ENCODE assay signal across 8 cellular contexts in genomic region chrX:68018248-68019203, GRCh38.
DNase-seq lines count a peak whose midpoint lies in the region; ATAC-seq and TF ChIP-seq lines count a peak whose summit lies in the region.

No MANE protein-coding gene starts in this region.

- H3K36me3 Mint-ChIP-seq in activated CD4-positive, alpha-beta memory T cell treated with anti-CD3 and anti-CD28 coated beads for 36 hours = no peaks in the 10 kb centered on the region
- no peaks in the 10 kb centered on the region for H3K36me3 Mint-ChIP-seq in activated CD4-positive, alpha-beta memory T cell treated with anti-CD3 and anti-CD28 coated beads, Interleukin-2, amount 10 ng/mL, durations not matched to agents 7 days and 5 days (ENCODE audit: low read depth)
- H3K36me3 Mint-ChIP-seq in progenitor cell of endocrine pancreas (ENCODE audit: insufficient read depth) = no peaks in the 10 kb centered on the region
- H3K36me3 Mint-ChIP-seq in CD4-positive, alpha-beta memory T cell = no peaks in the 10 kb centered on the region

- ATAC-seq in HG02678 (IDR thresholded peaks at IDR 0.05; ENCODE audit: unreplicated experiment) (no peak), HG03457 (IDR thresholded peaks at IDR 0.05; ENCODE audit: unreplicated experiment) (no peak)

- H3K4me3 Mint-ChIP-seq in activated CD4-positive, alpha-beta memory T cell treated with anti-CD3 and anti-CD28 coated beads for 36 hours = no peak overlapping the region
- no peak overlapping the region for H3K4me3 Mint-ChIP-seq in activated CD4-positive, alpha-beta memory T cell treated with anti-CD3 and anti-CD28 coated beads, Interleukin-2, amount 10 ng/mL, durations not matched to agents 7 days and 5 days
- H3K4me3 Mint-ChIP-seq in progenitor cell of endocrine pancreas (ENCODE audit: low read depth) = no peak overlapping the region
- no peak overlapping the region for H3K4me3 Mint-ChIP-seq in CD4-positive, alpha-beta memory T cell

- intact Hi-C loops in activated CD4-positive, alpha-beta memory T cell treated with anti-CD3 and anti-CD28 coated beads for 36 hours (cut with micrococcal nuclease) = no loop called here
- intact Hi-C loops in colonic mucosa (cut with DNase I) = no loop called here
- intact Hi-C loops in CD4-positive, alpha-beta memory T cell (cut with micrococcal nuclease) = no loop called here

- no peaks in the 10 kb centered on the region for H3K36me3 ChIP-seq in colonic mucosa
- no peaks in the 10 kb centered on the region for H3K36me3 ChIP-seq in CD4-positive, alpha-beta memory T cell (ENCODE audit: insufficient read depth, low read length)

- CTCF ChIA-PET in activated CD4-positive, alpha-beta memory T cell treated with anti-CD3 and anti-CD28 coated beads for 36 hours (lab: Charles Lee) = interaction anchor here (0.6 to 1.7 kb wide), 2 partner anchors 128 to 486 kb away, joined by 3 to 9 read pairs; no protein-coding TSS in a partner anchor
- CTCF ChIA-PET in activated CD4-positive, alpha-beta memory T cell treated with anti-CD3 and anti-CD28 coated beads, Interleukin-2, amount 10 ng/mL, durations not matched to agents 7 days and 5 days (lab: Charles Lee) = no interaction called here
- CTCF ChIA-PET in CD4-positive, alpha-beta memory T cell (lab: Charles Lee; ENCODE audit: partially characterized antibody) = no interaction called here

- peak; percentile 9 for DNase-seq in activated CD4-positive, alpha-beta memory T cell treated with anti-CD3 and anti-CD28 coated beads for 36 hours
- no peak for DNase-seq in activated CD4-positive, alpha-beta memory T cell treated with anti-CD3 and anti-CD28 coated beads, Interleukin-2, amount 10 ng/mL, durations not matched to agents 7 days and 5 days
- DNase-seq in NB4 (ENCODE audit: low read depth) (peak; percentile 35), colonic mucosa (no peak), progenitor cell of endocrine pancreas (ENCODE audit: low spot score, unreplicated experiment) (no peak)
- DNase-seq in CD4-positive, alpha-beta memory T cell = no peak

- no peaks in the 10 kb centered on the region for H3K4me1 ChIP-seq in colonic mucosa
- H3K4me1 ChIP-seq in CD4-positive, alpha-beta memory T cell (ENCODE audit: insufficient read depth, low read length) = no peaks in the 10 kb centered on the region

- H3K27me3 Mint-ChIP-seq in activated CD4-positive, alpha-beta memory T cell treated with anti-CD3 and anti-CD28 coated beads for 36 hours = no peaks in the 10 kb centered on the region
- H3K27me3 Mint-ChIP-seq in activated CD4-positive, alpha-beta memory T cell treated with anti-CD3 and anti-CD28 coated beads, Interleukin-2, amount 10 ng/mL, durations not matched to agents 7 days and 5 days = no peaks in the 10 kb centered on the region
- H3K27me3 Mint-ChIP-seq in progenitor cell of endocrine pancreas = no peaks in the 10 kb centered on the region
- no peaks in the 10 kb centered on the region for H3K27me3 Mint-ChIP-seq in CD4-positive, alpha-beta memory T cell

- H3K4me1 Mint-ChIP-seq in activated CD4-positive, alpha-beta memory T cell treated with anti-CD3 and anti-CD28 coated beads for 36 hours (ENCODE audit: low read depth) = no peaks in the 10 kb centered on the region
- no peaks in the 10 kb centered on the region for H3K4me1 Mint-ChIP-seq in activated CD4-positive, alpha-beta memory T cell treated with anti-CD3 and anti-CD28 coated beads, Interleukin-2, amount 10 ng/mL, durations not matched to agents 7 days and 5 days
- no peaks in the 10 kb centered on the region for H3K4me1 Mint-ChIP-seq in progenitor cell of endocrine pancreas (ENCODE audit: low read depth)
- no peaks in the 10 kb centered on the region for H3K4me1 Mint-ChIP-seq in CD4-positive, alpha-beta memory T cell

- no peaks in the 10 kb centered on the region for H3K9me3 ChIP-seq in colonic mucosa
- H3K9me3 ChIP-seq in CD4-positive, alpha-beta memory T cell (ENCODE audit: control insufficient read depth in 1 of 2, low read length in 2 of 2) = no peaks in the 10 kb centered on the region

- H3K27me3 ChIP-seq in colonic mucosa = no peaks in the 10 kb centered on the region
- no peaks in the 10 kb centered on the region for H3K27me3 ChIP-seq in CD4-positive, alpha-beta memory T cell (ENCODE audit: insufficient read depth, low read length)

- TF ChIP-seq POLR2A in NB4 (IDR thresholded peaks at IDR 0.05; ENCODE audit: extremely low read depth, insufficient read length) = no peak

- peak; percentile 48 for TF ChIP-seq CTCF in NB4 (IDR thresholded peaks at IDR 0.05; ENCODE audit: low read depth, low read length)
- peak; percentile 20 for TF ChIP-seq CTCF in colonic mucosa (IDR thresholded peaks at IDR 0.05)
- peak; percentile 51 for TF ChIP-seq CTCF in progenitor cell of endocrine pancreas (IDR thresholded peaks at IDR 0.05; ENCODE audit: unreplicated experiment)

- H3K9me3 Mint-ChIP-seq in activated CD4-positive, alpha-beta memory T cell treated with anti-CD3 and anti-CD28 coated beads for 36 hours = no peaks in the 10 kb centered on the region
- no peaks in the 10 kb centered on the region for H3K9me3 Mint-ChIP-seq in activated CD4-positive, alpha-beta memory T cell treated with anti-CD3 and anti-CD28 coated beads, Interleukin-2, amount 10 ng/mL, durations not matched to agents 7 days and 5 days
- H3K9me3 Mint-ChIP-seq in progenitor cell of endocrine pancreas (ENCODE audit: low read depth) = peaks cover 17% of the 10 kb centered on the region
- peaks cover 0 to 6% (median 0%) of the 10 kb centered on the region in 8 donors for H3K9me3 Mint-ChIP-seq in CD4-positive, alpha-beta memory T cell

- POLR2A ChIA-PET in activated CD4-positive, alpha-beta memory T cell treated with anti-CD3 and anti-CD28 coated beads for 36 hours (lab: Charles Lee) = no interaction called here
- POLR2A ChIA-PET in activated CD4-positive, alpha-beta memory T cell treated with anti-CD3 and anti-CD28 coated beads, Interleukin-2, amount 10 ng/mL, durations not matched to agents 7 days and 5 days (lab: Charles Lee) = no interaction called here
- POLR2A ChIA-PET in CD4-positive, alpha-beta memory T cell (lab: Charles Lee; ENCODE audit: partially characterized antibody) = no interaction called here

- no peak overlapping the region for H3K27ac Mint-ChIP-seq in activated CD4-positive, alpha-beta memory T cell treated with anti-CD3 and anti-CD28 coated beads for 36 hours
- H3K27ac Mint-ChIP-seq in activated CD4-positive, alpha-beta memory T cell treated with anti-CD3 and anti-CD28 coated beads, Interleukin-2, amount 10 ng/mL, durations not matched to agents 7 days and 5 days = no peak overlapping the region
- H3K27ac Mint-ChIP-seq in progenitor cell of endocrine pancreas = no peak overlapping the region
- peak overlapping the region in 1 of 7 donors; percentile 15 for H3K27ac Mint-ChIP-seq in CD4-positive, alpha-beta memory T cell

- H3K4me3 ChIP-seq in NB4 (ENCODE audit: low read depth, low read length) (no peak overlapping the region), colonic mucosa (no peak overlapping the region)
- H3K4me3 ChIP-seq in CD4-positive, alpha-beta memory T cell (ENCODE audit: low read length in 2 of 2) = no peak overlapping the region

- H3K9ac ChIP-seq in colonic mucosa (ENCODE audit: low read depth in 2 of 2, low read length in 2 of 2) = no peak overlapping the region

- no peak overlapping the region for H3K27ac ChIP-seq in colonic mucosa
- H3K27ac ChIP-seq in CD4-positive, alpha-beta memory T cell (ENCODE audit: low read depth, low read length) = no peak overlapping the region

Comparison
In these comparisons a context has a peak if more than half of its experiments do, and no peak if none do; other contexts are left out.
1. DNase-seq: peak in activated CD4-positive, alpha-beta memory T cell treated with anti-CD3 and anti-CD28 coated beads for 36 hours (single experiment) and NB4 (single experiment); none in activated CD4-positive, alpha-beta memory T cell treated with anti-CD3 and anti-CD28 coated beads, Interleukin-2, amount 10 ng/mL, durations not matched to agents 7 days and 5 days (single experiment), colonic mucosa (single experiment), progenitor cell of endocrine pancreas (single experiment) and CD4-positive, alpha-beta memory T cell (0 of 5).
2. Peak in every context shown above with its lines, with median percentiles within 50 percentile points of each other: CTCF ChIP-seq.